ENCODE assay signal across 8 cellular contexts in genomic region chr16:67658849-67659674, GRCh38. TPM values are rescaled to one million over a fixed set of nuclear protein-coding genes. Genes with fewer than 3 reads are reported as not detected.
DNase-seq lines count a peak whose midpoint lies in the region; ATAC-seq and TF ChIP-seq lines count a peak whose summit lies in the region.

No MANE protein-coding gene starts in this region.

- no peak for TF ChIP-seq CTCF in GM12864 (IDR thresholded peaks at IDR 0.05; ENCODE audit: low read depth, low read length, missing control alignments)
- TF ChIP-seq CTCF in fibroblast of lung (conservative IDR thresholded peaks at IDR 0.05 in 1 of 2, IDR thresholded peaks at IDR 0.05 in 1 of 2; ENCODE audit: low read depth in 1 of 2, low read length in 2 of 2): no peak
- no peak for TF ChIP-seq CTCF in retinal pigment epithelial cell (conservative IDR thresholded peaks at IDR 0.05; ENCODE audit: low read depth, low read length)

- no peaks in the 10 kb centered on the region for H3K79me2 ChIP-seq in fibroblast of lung (ENCODE audit: control insufficient read depth, insufficient read depth, low read length)

- H3K36me3 ChIP-seq in SK-N-MC (ENCODE audit: insufficient read depth, low read length) (no peaks in the 10 kb centered on the region), fibroblast of lung (ENCODE audit: control insufficient read depth, insufficient read depth, low read length) (peaks cover 6% of the 10 kb centered on the region)

- peak overlapping the region; percentile 100 for H3K4me2 ChIP-seq in fibroblast of lung (ENCODE audit: extremely low read depth, insufficient read depth, low read length)

- no peak for ATAC-seq in GM21360 (IDR thresholded peaks at IDR 0.05; ENCODE audit: unreplicated experiment)
- no peak for ATAC-seq in esophagus mucosa
- no peak for ATAC-seq in GM18520 (IDR thresholded peaks at IDR 0.05; ENCODE audit: unreplicated experiment)

- DNase-seq in GM12864 (ENCODE audit: low read depth): no peak
- no peak for DNase-seq in SK-N-MC (ENCODE audit: low read depth, low spot score)
- no peak for DNase-seq in fibroblast of lung (ENCODE audit: low read depth in 2 of 2)
- DNase-seq in retinal pigment epithelial cell (ENCODE audit: low read depth): no peak
- DNase-seq in stimulated activated CD4-positive, alpha-beta T cell treated with anti-CD3 and anti-CD28 coated beads, Interleukin-1b, Interleukin-23, amount 100 ng/mL, for 48 hours: no peak

- peaks cover 6% of the 10 kb centered on the region for H3K4me1 ChIP-seq in fibroblast of lung (ENCODE audit: control insufficient read depth, extremely low read depth, insufficient read depth, low read length)

- no peaks in the 10 kb centered on the region for H3K9me3 ChIP-seq in SK-N-MC (ENCODE audit: low read depth, low read length)
- no peaks in the 10 kb centered on the region for H3K9me3 ChIP-seq in fibroblast of lung (ENCODE audit: control insufficient read depth, insufficient read depth, low read depth, low read length)

- peaks cover 2% of the 10 kb centered on the region for H4K20me1 ChIP-seq in fibroblast of lung (ENCODE audit: control insufficient read depth, extremely low read depth, insufficient read depth, low read length)

- H3K9ac ChIP-seq in SK-N-MC (ENCODE audit: insufficient read length): no peak overlapping the region
- peak overlapping the region; percentile 88 for H3K9ac ChIP-seq in fibroblast of lung (ENCODE audit: insufficient read depth, low read length)

- no peak overlapping the region for H3K27ac ChIP-seq in SK-N-MC
- H3K27ac ChIP-seq in fibroblast of lung (ENCODE audit: insufficient read depth, low read length): peak overlapping the region; percentile 100

- H3K27me3 ChIP-seq in fibroblast of lung (ENCODE audit: control insufficient read depth, insufficient read depth, low read length): no peaks in the 10 kb centered on the region

- H2AFZ ChIP-seq in fibroblast of lung (ENCODE audit: low read length): peak overlapping the region; percentile 92

- H3K4me3 ChIP-seq in GM12864 (ENCODE audit: low read depth, low read length): peak overlapping the region; percentile 79
- peak overlapping the region; percentile 85 for H3K4me3 ChIP-seq in SK-N-MC
- peak overlapping the region; percentile 88 to 97 (median 93) for H3K4me3 ChIP-seq in fibroblast of lung (replicated peaks in 1 of 4; ENCODE audit: control extremely low read depth in 1 of 4, insufficient read depth in 1 of 4, low read depth in 3 of 4, low read length in 4 of 4)
- H3K4me3 ChIP-seq in retinal pigment epithelial cell (ENCODE audit: low read length): peak overlapping the region; percentile 90

RNA-seq across cellular contexts. Expression of gene ACD, which starts 1.0 kb away (rescaled TPM):
- total RNA-seq in fibroblast of lung (9.2 and 9.5 TPM in 2 replicates), esophagus mucosa (7.8 TPM)
- polyA plus RNA-seq in fibroblast of lung: 7.9 and 16.1 TPM in 2 replicates
- polyA plus RNA-seq in fibroblast of lung (2012): 11.9 and 25.0 TPM in 2 replicates
- polyA minus RNA-seq in fibroblast of lung (ENCODE audit: low replicate concordance): 40.9 and 73.2 TPM in 2 replicates

RNA-seq across cellular contexts. Expression of gene PARD6A, which starts 1.7 kb away (rescaled TPM):
- total RNA-seq in fibroblast of lung (4.1 and 4.8 TPM in 2 replicates), esophagus mucosa (1.8 TPM)
- 0.36 and 1.0 TPM in 2 replicates for polyA plus RNA-seq in fibroblast of lung
- polyA plus RNA-seq in fibroblast of lung (2012): 0.71 and 2.1 TPM in 2 replicates
- polyA minus RNA-seq in fibroblast of lung (ENCODE audit: low replicate concordance): not detected in 2 replicates

RNA-seq across cellular contexts. Expression of gene ENKD1, which starts 7.5 kb away (rescaled TPM):
- total RNA-seq in fibroblast of lung (17.8 and 19.0 TPM in 2 replicates), esophagus mucosa (3.8 TPM)
- polyA plus RNA-seq in fibroblast of lung: 3.2 and 3.7 TPM in 2 replicates
- 8.4 and 8.9 TPM in 2 replicates for polyA plus RNA-seq in fibroblast of lung (2012)
- 0.63 and 2.5 TPM in 2 replicates for polyA minus RNA-seq in fibroblast of lung (ENCODE audit: low replicate concordance)

RNA-seq across cellular contexts. Expression of gene C16orf86, which starts 7.6 kb away (rescaled TPM):
- total RNA-seq in fibroblast of lung: 5.6 and 9.2 TPM in 2 replicates
- polyA plus RNA-seq in fibroblast of lung: 0.63 and 0.73 TPM in 2 replicates
- polyA plus RNA-seq in fibroblast of lung (2012): 1.6 and 1.8 TPM in 2 replicates
- polyA minus RNA-seq in fibroblast of lung (ENCODE audit: low replicate concordance): not detected in 2 replicates
- 0.84 TPM for total RNA-seq in esophagus mucosa

RNA-seq across cellular contexts. Expression of gene CARMIL2, which starts 14.1 kb away (rescaled TPM):
- total RNA-seq in fibroblast of lung (0.17 and 0.26 TPM in 2 replicates), esophagus mucosa (2.4 TPM)
- 0.02 and 0.07 TPM in 2 replicates for polyA plus RNA-seq in fibroblast of lung
- polyA plus RNA-seq in fibroblast of lung (2012): 0.18 and 0.26 TPM in 2 replicates
- not detected in 2 replicates for polyA minus RNA-seq in fibroblast of lung (ENCODE audit: low replicate concordance)
